ENCODE assay signal across 1 cellular context in genomic region chr20:50794846-50795634, GRCh38.
TF ChIP-seq lines count a peak whose summit lies in the region.

BCAS4 (plus strand) TSS chr20:50795061; CDS start chr20:50795084, 23 bp downstream.

TF ChIP-seq in HepG2, 621 proteins besides CTCF, POLR2A, EP300 and RAD21 (continued from another document and continues in another):
- TF ChIP-seq, protein P1, sequence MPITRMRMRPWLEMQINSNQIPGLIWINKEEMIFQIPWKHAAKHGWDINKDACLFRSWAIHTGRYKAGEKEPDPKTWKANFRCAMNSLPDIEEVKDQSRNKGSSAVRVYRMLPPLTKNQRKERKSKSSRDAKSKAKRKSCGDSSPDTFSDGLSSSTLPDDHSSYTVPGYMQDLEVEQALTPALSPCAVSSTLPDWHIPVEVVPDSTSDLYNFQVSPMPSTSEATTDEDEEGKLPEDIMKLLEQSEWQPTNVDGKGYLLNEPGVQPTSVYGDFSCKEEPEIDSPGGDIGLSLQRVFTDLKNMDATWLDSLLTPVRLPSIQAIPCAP (CRISPR knock-in tag; IDR thresholded peaks at IDR 0.05; ENCODE audit: low read depth): 0 out of 2 replicates have a peak, but pooled peaks have one; percentile 27
- TF ChIP-seq, protein P2, sequence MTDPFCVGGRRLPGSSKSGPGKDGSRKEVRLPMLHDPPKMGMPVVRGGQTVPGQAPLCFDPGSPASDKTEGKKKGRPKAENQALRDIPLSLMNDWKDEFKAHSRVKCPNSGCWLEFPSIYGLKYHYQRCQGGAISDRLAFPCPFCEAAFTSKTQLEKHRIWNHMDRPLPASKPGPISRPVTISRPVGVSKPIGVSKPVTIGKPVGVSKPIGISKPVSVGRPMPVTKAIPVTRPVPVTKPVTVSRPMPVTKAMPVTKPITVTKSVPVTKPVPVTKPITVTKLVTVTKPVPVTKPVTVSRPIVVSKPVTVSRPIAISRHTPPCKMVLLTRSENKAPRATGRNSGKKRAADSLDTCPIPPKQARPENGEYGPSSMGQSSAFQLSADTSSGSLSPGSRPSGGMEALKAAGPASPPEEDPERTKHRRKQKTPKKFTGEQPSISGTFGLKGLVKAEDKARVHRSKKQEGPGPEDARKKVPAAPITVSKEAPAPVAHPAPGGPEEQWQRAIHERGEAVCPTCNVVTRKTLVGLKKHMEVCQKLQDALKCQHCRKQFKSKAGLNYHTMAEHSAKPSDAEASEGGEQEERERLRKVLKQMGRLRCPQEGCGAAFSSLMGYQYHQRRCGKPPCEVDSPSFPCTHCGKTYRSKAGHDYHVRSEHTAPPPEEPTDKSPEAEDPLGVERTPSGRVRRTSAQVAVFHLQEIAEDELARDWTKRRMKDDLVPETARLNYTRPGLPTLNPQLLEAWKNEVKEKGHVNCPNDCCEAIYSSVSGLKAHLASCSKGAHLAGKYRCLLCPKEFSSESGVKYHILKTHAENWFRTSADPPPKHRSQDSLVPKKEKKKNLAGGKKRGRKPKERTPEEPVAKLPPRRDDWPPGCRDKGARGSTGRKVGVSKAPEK (CRISPR knock-in tag; IDR thresholded peaks at IDR 0.05; ENCODE audit: borderline replicate concordance): peak; percentile 78; the same call in 1 of the 2 replicates
- TF ChIP-seq SMARCE1 (IDR thresholded peaks at IDR 0.05; ENCODE audit: borderline replicate concordance): 0 out of 2 replicates have a peak, but pooled peaks have one; percentile 26
- no peak for TF ChIP-seq NR2F1 (CRISPR knock-in tag; IDR thresholded peaks at IDR 0.05)
- no peak; the same call in 1 of the 2 replicates for TF ChIP-seq ZSCAN21 (CRISPR knock-in tag; IDR thresholded peaks at IDR 0.05; ENCODE audit: borderline replicate concordance)
- TF ChIP-seq ARNTL (CRISPR knock-in tag; IDR thresholded peaks at IDR 0.05): peak; percentile 54; the same call in 1 of the 2 replicates
- TF ChIP-seq PCBP1 (IDR thresholded peaks at IDR 0.05; ENCODE audit: borderline replicate concordance, low read depth, low read length): peak; percentile 57; the same call in 1 of the 2 replicates
- 0 out of 2 replicates have a peak, but pooled peaks have one; percentile 24 for TF ChIP-seq CREB3 (CRISPR knock-in tag; IDR thresholded peaks at IDR 0.05)
- no peak for TF ChIP-seq MATR3 (CRISPR knock-in tag; IDR thresholded peaks at IDR 0.05)
- TF ChIP-seq ZNF639 (CRISPR knock-in tag; conservative IDR thresholded peaks at IDR 0.05): peak; percentile 55; the same call in 1 of the 2 replicates
- TF ChIP-seq ZNF607 (CRISPR knock-in tag; IDR thresholded peaks at IDR 0.05; ENCODE audit: borderline replicate concordance): peak; percentile 80; the same call in 1 of the 2 replicates
- TF ChIP-seq, protein P3, sequence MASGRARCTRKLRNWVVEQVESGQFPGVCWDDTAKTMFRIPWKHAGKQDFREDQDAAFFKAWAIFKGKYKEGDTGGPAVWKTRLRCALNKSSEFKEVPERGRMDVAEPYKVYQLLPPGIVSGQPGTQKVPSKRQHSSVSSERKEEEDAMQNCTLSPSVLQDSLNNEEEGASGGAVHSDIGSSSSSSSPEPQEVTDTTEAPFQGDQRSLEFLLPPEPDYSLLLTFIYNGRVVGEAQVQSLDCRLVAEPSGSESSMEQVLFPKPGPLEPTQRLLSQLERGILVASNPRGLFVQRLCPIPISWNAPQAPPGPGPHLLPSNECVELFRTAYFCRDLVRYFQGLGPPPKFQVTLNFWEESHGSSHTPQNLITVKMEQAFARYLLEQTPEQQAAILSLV (CRISPR knock-in tag; IDR thresholded peaks at IDR 0.05; ENCODE audit: borderline replicate concordance): peak; percentile 92; the same call in 1 of the 2 replicates
- TF ChIP-seq SMAD9 (CRISPR knock-in tag; IDR thresholded peaks at IDR 0.05): no peak
- no peak for TF ChIP-seq TRIM22 (IDR thresholded peaks at IDR 0.05)
- no peak for TF ChIP-seq NONO (IDR thresholded peaks at IDR 0.05)
- TF ChIP-seq NONO (CRISPR knock-in tag; conservative IDR thresholded peaks at IDR 0.05): peak; percentile 55; the same call in 1 of the 2 replicates
- TF ChIP-seq ZNF674 (CRISPR knock-in tag; IDR thresholded peaks at IDR 0.05; ENCODE audit: low read depth): no peak
- TF ChIP-seq GZF1 (CRISPR knock-in tag; IDR thresholded peaks at IDR 0.05): peak; percentile 54; the same call in 1 of the 2 replicates
- TF ChIP-seq HNRNPK (IDR thresholded peaks at IDR 0.05; ENCODE audit: low read depth, low read length, poor library complexity, severe bottlenecking): peak; percentile 81
- TF ChIP-seq ZNF552 (CRISPR knock-in tag; IDR thresholded peaks at IDR 0.05; ENCODE audit: borderline replicate concordance): no peak
- TF ChIP-seq, protein P4, sequence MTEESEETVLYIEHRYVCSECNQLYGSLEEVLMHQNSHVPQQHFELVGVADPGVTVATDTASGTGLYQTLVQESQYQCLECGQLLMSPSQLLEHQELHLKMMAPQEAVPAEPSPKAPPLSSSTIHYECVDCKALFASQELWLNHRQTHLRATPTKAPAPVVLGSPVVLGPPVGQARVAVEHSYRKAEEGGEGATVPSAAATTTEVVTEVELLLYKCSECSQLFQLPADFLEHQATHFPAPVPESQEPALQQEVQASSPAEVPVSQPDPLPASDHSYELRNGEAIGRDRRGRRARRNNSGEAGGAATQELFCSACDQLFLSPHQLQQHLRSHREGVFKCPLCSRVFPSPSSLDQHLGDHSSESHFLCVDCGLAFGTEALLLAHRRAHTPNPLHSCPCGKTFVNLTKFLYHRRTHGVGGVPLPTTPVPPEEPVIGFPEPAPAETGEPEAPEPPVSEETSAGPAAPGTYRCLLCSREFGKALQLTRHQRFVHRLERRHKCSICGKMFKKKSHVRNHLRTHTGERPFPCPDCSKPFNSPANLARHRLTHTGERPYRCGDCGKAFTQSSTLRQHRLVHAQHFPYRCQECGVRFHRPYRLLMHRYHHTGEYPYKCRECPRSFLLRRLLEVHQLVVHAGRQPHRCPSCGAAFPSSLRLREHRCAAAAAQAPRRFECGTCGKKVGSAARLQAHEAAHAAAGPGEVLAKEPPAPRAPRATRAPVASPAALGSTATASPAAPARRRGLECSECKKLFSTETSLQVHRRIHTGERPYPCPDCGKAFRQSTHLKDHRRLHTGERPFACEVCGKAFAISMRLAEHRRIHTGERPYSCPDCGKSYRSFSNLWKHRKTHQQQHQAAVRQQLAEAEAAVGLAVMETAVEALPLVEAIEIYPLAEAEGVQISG (CRISPR knock-in tag; IDR thresholded peaks at IDR 0.05): peak; percentile 74
- no peak for TF ChIP-seq DRAP1 (CRISPR knock-in tag; IDR thresholded peaks at IDR 0.05)
- no peak for TF ChIP-seq ZIK1 (CRISPR knock-in tag; IDR thresholded peaks at IDR 0.05; ENCODE audit: borderline replicate concordance, low read depth)
- no peak for TF ChIP-seq GATAD2A (CRISPR knock-in tag; IDR thresholded peaks at IDR 0.05)
- TF ChIP-seq, protein P5, sequence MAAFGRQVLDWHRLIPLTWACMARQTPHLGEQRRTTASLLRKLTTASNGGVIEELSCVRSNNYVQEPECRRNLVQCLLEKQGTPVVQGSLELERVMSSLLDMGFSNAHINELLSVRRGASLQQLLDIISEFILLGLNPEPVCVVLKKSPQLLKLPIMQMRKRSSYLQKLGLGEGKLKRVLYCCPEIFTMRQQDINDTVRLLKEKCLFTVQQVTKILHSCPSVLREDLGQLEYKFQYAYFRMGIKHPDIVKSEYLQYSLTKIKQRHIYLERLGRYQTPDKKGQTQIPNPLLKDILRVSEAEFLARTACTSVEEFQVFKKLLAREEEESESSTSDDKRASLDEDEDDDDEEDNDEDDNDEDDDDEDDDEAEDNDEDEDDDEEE (CRISPR knock-in tag; IDR thresholded peaks at IDR 0.05): peak; percentile 89
- TF ChIP-seq ZNF546 (CRISPR knock-in tag; conservative IDR thresholded peaks at IDR 0.05): peak; percentile 95
- peak; percentile 87; the same call in 2 of the 3 replicates for TF ChIP-seq MXI1 (IDR thresholded peaks at IDR 0.05; ENCODE audit: borderline replicate concordance, low read depth, low read length)
- no peak for TF ChIP-seq EHMT2 (IDR thresholded peaks at IDR 0.05; ENCODE audit: borderline replicate concordance, low read depth, low read length)
- no peak for TF ChIP-seq ELF1 (CRISPR knock-in tag; IDR thresholded peaks at IDR 0.05)
- no peak for TF ChIP-seq PRMT3 (CRISPR knock-in tag; IDR thresholded peaks at IDR 0.05; ENCODE audit: borderline replicate concordance, low read depth)
- TF ChIP-seq NKX3-1 (CRISPR knock-in tag; IDR thresholded peaks at IDR 0.05): 0 out of 2 replicates have a peak, but pooled peaks have one; percentile 52
- no peak for TF ChIP-seq SOX6 (IDR thresholded peaks at IDR 0.05)
- TF ChIP-seq SOX6 (CRISPR knock-in tag; IDR thresholded peaks at IDR 0.05): no peak
- TF ChIP-seq ZNF335 (CRISPR knock-in tag; IDR thresholded peaks at IDR 0.05): no peak
- no peak; the same call in 1 of the 2 replicates for TF ChIP-seq SATB2 (CRISPR knock-in tag; IDR thresholded peaks at IDR 0.05)
- 0 out of 2 replicates have a peak, but pooled peaks have one; percentile 85 for TF ChIP-seq ZXDC (CRISPR knock-in tag; IDR thresholded peaks at IDR 0.05)
- 0 out of 2 replicates have a peak, but pooled peaks have one; percentile 34 for TF ChIP-seq ZNF501 (CRISPR knock-in tag; IDR thresholded peaks at IDR 0.05)
- no peak for TF ChIP-seq CENPBD1 (CRISPR knock-in tag; IDR thresholded peaks at IDR 0.05; ENCODE audit: borderline replicate concordance, low read depth)
- TF ChIP-seq, protein P6, sequence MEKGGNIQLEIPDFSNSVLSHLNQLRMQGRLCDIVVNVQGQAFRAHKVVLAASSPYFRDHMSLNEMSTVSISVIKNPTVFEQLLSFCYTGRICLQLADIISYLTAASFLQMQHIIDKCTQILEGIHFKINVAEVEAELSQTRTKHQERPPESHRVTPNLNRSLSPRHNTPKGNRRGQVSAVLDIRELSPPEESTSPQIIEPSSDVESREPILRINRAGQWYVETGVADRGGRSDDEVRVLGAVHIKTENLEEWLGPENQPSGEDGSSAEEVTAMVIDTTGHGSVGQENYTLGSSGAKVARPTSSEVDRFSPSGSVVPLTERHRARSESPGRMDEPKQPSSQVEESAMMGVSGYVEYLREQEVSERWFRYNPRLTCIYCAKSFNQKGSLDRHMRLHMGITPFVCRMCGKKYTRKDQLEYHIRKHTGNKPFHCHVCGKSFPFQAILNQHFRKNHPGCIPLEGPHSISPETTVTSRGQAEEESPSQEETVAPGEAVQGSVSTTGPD (CRISPR knock-in tag; IDR thresholded peaks at IDR 0.05): no peak
- peak; percentile 80 for TF ChIP-seq ASH2L (IDR thresholded peaks at IDR 0.05; ENCODE audit: insufficient read length, low read depth, low read length)
- no peak for TF ChIP-seq ZKSCAN1 (IDR thresholded peaks at IDR 0.05; ENCODE audit: low read length)
